Comparison of ENCODE assay signal across 7 cellular contexts in genomic region chr20:47352332-47353223, GRCh38. TPM values are rescaled to one million over a fixed set of nuclear protein-coding genes. Genes with fewer than 3 reads are reported as not detected.
DNase-seq lines count a peak whose midpoint lies in the region; ATAC-seq and TF ChIP-seq lines count a peak whose summit lies in the region.

No MANE protein-coding gene starts in this region.

- TF ChIP-seq CTCF in HL-60 (IDR thresholded peaks at IDR 0.05; ENCODE audit: insufficient read depth, low read length) (no peak), fibroblast of the aortic adventitia (IDR thresholded peaks at IDR 0.05; ENCODE audit: insufficient read depth, low read length) (no peak)

- DNase-seq in HL-60 (ENCODE audit: low read depth in 1 of 2, low spot score in 1 of 2) (no peak), SK-N-MC (ENCODE audit: low read depth, low spot score) (no peak), fibroblast of the aortic adventitia (ENCODE audit: low read depth) (peak; percentile 17), renal cortical epithelial cell (ENCODE audit: low read depth) (peak; percentile 72), T1000 (lab: John Stamatoyannopoulos, UW) (no peak), DMS114 treated with DMSO at 0.1 percent for 48 hours (lab: John Stamatoyannopoulos, UW; ENCODE audit: unreplicated experiment) (no peak)

- H3K27ac ChIP-seq in HL-60 (replicated peaks) (peak overlapping the region; percentile 100), SK-N-MC (no peak overlapping the region)

- ATAC-seq in GM18498 (IDR thresholded peaks at IDR 0.05; ENCODE audit: unreplicated experiment): no peak

- H3K36me3 ChIP-seq in SK-N-MC (ENCODE audit: insufficient read depth, low read length): peaks cover 27% of the 10 kb centered on the region

- peak overlapping the region; percentile 32 for H3K4me3 ChIP-seq in HL-60 (replicated peaks; ENCODE audit: insufficient read depth, low read length)
- H3K4me3 ChIP-seq in SK-N-MC: 0 out of 2 replicates have a peak overlapping the region, but pooled peaks have one; percentile 27
- peak overlapping the region; percentile 36 for H3K4me3 ChIP-seq in fibroblast of the aortic adventitia (ENCODE audit: low read depth, low read length)

- H3K9ac ChIP-seq in SK-N-MC (ENCODE audit: insufficient read length): no peak overlapping the region

- H3K9me3 ChIP-seq in SK-N-MC (ENCODE audit: low read depth, low read length): no peaks in the 10 kb centered on the region

- H3K27me3 ChIP-seq in HL-60 (ENCODE audit: insufficient read depth, poor library complexity, severe bottlenecking): no peaks in the 10 kb centered on the region

RNA-seq across cellular contexts. Expression of gene ZMYND8, which starts 3.9 kb away (rescaled TPM):
- total RNA-seq in fibroblast of the aortic adventitia (ENCODE audit: low replicate concordance) (14.2 and 24.0 TPM in 2 replicates), renal cortical epithelial cell (11.8 and 21.9 TPM in 2 replicates)

Comparison
In these comparisons a context has a peak if more than half of its experiments do, and no peak if none do; other contexts are left out.
1. DNase-seq: peak in fibroblast of the aortic adventitia (single experiment) and renal cortical epithelial cell (single experiment); none in HL-60 (0 of 2), SK-N-MC (single experiment), T1000 (single experiment) and DMS114 treated with DMSO at 0.1 percent for 48 hours (single experiment).
2. Peak in every context shown above with its lines, with median percentiles within 50 percentile points of each other: H3K4me3 ChIP-seq.